In genomic region chr17:61872099-61872498, GRCh38 we compare ENCODE assay signal across 28 cellular contexts.
"Had no signal": no experiment of that assay in that cellular context is flagged by ENCODE, and none has a peak within 500 bp of the region (broad histone marks: within the 10 kb centered on the region; RNA-seq: fewer than 3 reads in every experiment).

No MANE protein-coding gene starts in this region.

- H3K79me2 ChIP-seq: parathyroid adenoma had no signal

- H3K27me3 ChIP-seq: neutrophil, ovary, right lobe of liver, sigmoid colon, stomach, suprapubic skin, testis, tibial artery, transverse colon, upper lobe of right lung, uterus had no signal

- H3K36me3 ChIP-seq: ovary, uterus had no signal

- H3K9me3 ChIP-seq: neutrophil, ovary, psoas muscle, right lobe of liver, sigmoid colon, stomach, suprapubic skin, testis, tibial artery, transverse colon, upper lobe of right lung, uterus had no signal

- FAIRE-seq: small intestine had no signal

- DNase-seq: naive thymus-derived CD8-positive, alpha-beta T cell; nephron progenitor cell; nucleus accumbens; ovary; posterior cingulate gyrus; psoas muscle; right cardiac atrium; right lobe of liver; sigmoid colon; small intestine; stimulated activated CD4-positive, alpha-beta T cell treated with anti-CD3 and anti-CD28 coated beads, Interleukin-15, amount 100 ng/mL, for 24 hours; stimulated activated CD4-positive, alpha-beta T cell treated with anti-CD3 and anti-CD28 coated beads, Interleukin-2, amount 100 ng/mL, for 24 hours; stimulated activated CD4-positive, alpha-beta T cell treated with anti-CD3 and anti-CD28 coated beads, Interleukin-2, amount 100 ng/mL, for 48 hours; stimulated activated CD4-positive, alpha-beta T cell treated with anti-CD3 and anti-CD28 coated beads, Interleukin-4, amount 100 ng/mL, for 24 hours; stimulated activated naive B cell treated with anti-CD40 and anti-IgM and Interleukin-4, amounts not matched to agents 10 μg/mL and 1 μg/mL and 100 μg/mL, for 72 hours; stimulated activated naive CD4-positive, alpha-beta T cell treated with Interleukin-2 at 50 U/mL for 16 hours; stomach; substantia nigra; testis; tibial artery; transverse colon; upper lobe of right lung; uterus had no signal

- H3K4me1 ChIP-seq: parathyroid adenoma, psoas muscle, right lobe of liver, sigmoid colon, stomach, suprapubic skin, testis, tibial artery, transverse colon, upper lobe of right lung, uterus had no signal

- H2AFZ ChIP-seq: parathyroid adenoma had no signal

- ATAC-seq: naive thymus-derived CD8-positive, alpha-beta T cell; natural killer cell treated with Interleukin-12 subunit alpha and Interleukin-12 subunit beta and Interleukin-15 and Interleukin-18, amount 100 ng/mL, for 72 hours; psoas muscle; right cardiac atrium; right lobe of liver; stimulated activated effector memory CD8-positive, alpha-beta T cell treated with anti-CD3 and anti-CD28 coated beads, Interleukin-12 subunit alpha, Interleukin-12 subunit beta, amount 100 ng/mL, for 72 hours; stimulated activated naive B cell treated with anti-CD40 and anti-IgM and Interleukin-4, amounts not matched to agents 10 μg/mL and 1 μg/mL and 100 μg/mL, for 72 hours; upper lobe of right lung had no signal

- H3K9ac ChIP-seq: parathyroid adenoma had no signal

- H3K27ac ChIP-seq: neutrophil, ovary, parathyroid adenoma, psoas muscle, right lobe of liver, sigmoid colon, stomach, suprapubic skin, testis, tibial artery, transverse colon, upper lobe of right lung, uterus had no signal

- H3K4me3 ChIP-seq: ovary, psoas muscle, right lobe of liver, sigmoid colon, stomach, suprapubic skin, testis, tibial artery, transverse colon, upper lobe of right lung, uterus had no signal
